Comparison of ENCODE assay signal across 8 cellular contexts in genomic region chr14:96797188-96797942, GRCh38. TPM values are rescaled to one million over a fixed set of nuclear protein-coding genes. Genes with fewer than 3 reads are reported as not detected.
DNase-seq lines count a peak whose midpoint lies in the region; ATAC-seq and TF ChIP-seq lines count a peak whose summit lies in the region.

VRK1 (plus strand) TSS chr14:96797382; CDS start chr14:96833472, 36,090 bp downstream.

- peak; percentile 97 for DNase-seq in GM06990 (ENCODE audit: extremely low read depth, insufficient read length)
- DNase-seq in NB4 (ENCODE audit: low read depth): peak; percentile 96
- peak; percentile 87 for DNase-seq in SK-N-DZ (ENCODE audit: low spot score)
- peak; percentile 96 for DNase-seq in activated naive CD4-positive, alpha-beta T cell treated with Interleukin-2 at 50 U/mL for 16 hours

- H3K27me3 ChIP-seq in GM06990 (replicated peaks; ENCODE audit: control insufficient read depth, insufficient read depth, low read length): no peaks in the 10 kb centered on the region
- no peaks in the 10 kb centered on the region for H3K27me3 ChIP-seq in gastroesophageal sphincter
- no peaks in the 10 kb centered on the region for H3K27me3 ChIP-seq in neutrophil

- WGBS in gastroesophageal sphincter (ENCODE audit: low coverage in 1 of 2), 2 donors: 0% methylated on average over 4 of the region's 95 CpGs; no CpG with 5 or more reads in 1 of the 2 donors

- ATAC-seq in HG02571 (IDR thresholded peaks at IDR 0.05; ENCODE audit: unreplicated experiment) (peak; percentile 97), gastroesophageal sphincter (peak; percentile 100)

- H3K4me1 ChIP-seq in gastroesophageal sphincter (peaks cover 4 to 15% (median 8%) of the 10 kb centered on the region in 3 donors), neutrophil (ENCODE audit: control insufficient read depth in 1 of 2, insufficient read depth in 1 of 2, low read depth in 1 of 2, low read length in 1 of 2) (peaks cover 56 to 66% of the 10 kb centered on the region in 2 experiments)

- H3K36me3 ChIP-seq in GM06990 (ENCODE audit: control insufficient read depth, insufficient read depth, low read length) (no peaks in the 10 kb centered on the region), gastroesophageal sphincter (no peaks in the 10 kb centered on the region), neutrophil (no peaks in the 10 kb centered on the region)

- no peak for TF ChIP-seq CTCF in GM06990 (IDR thresholded peaks at IDR 0.05; ENCODE audit: insufficient read depth, low read length, poor library complexity, severe bottlenecking)
- TF ChIP-seq CTCF in NB4 (IDR thresholded peaks at IDR 0.05; ENCODE audit: low read depth, low read length): no peak
- no peak for TF ChIP-seq CTCF in gastroesophageal sphincter (IDR thresholded peaks at IDR 0.05)
- no peak for TF ChIP-seq CTCF in neutrophil (IDR thresholded peaks at IDR 0.05)
- no peak for TF ChIP-seq CTCF in subcutaneous adipose tissue (IDR thresholded peaks at IDR 0.05; ENCODE audit: low read depth)

- TF ChIP-seq EP300 in gastroesophageal sphincter (IDR thresholded peaks at IDR 0.05): no peak

- TF ChIP-seq POLR2A in NB4 (IDR thresholded peaks at IDR 0.05; ENCODE audit: extremely low read depth, insufficient read length) (peak; percentile 77), gastroesophageal sphincter (IDR thresholded peaks at IDR 0.05) (no peak)

- H3K4me3 ChIP-seq in GM06990 (replicated peaks; ENCODE audit: low read depth, low read length) (peak within 1 kb of the TSS; percentile 83), NB4 (ENCODE audit: low read depth, low read length) (peak within 1 kb of the TSS; percentile 89), gastroesophageal sphincter (peak within 1 kb of the TSS; percentile 51 to 76), neutrophil (ENCODE audit: low read depth in 1 of 2, low read length in 1 of 2) (peak within 1 kb of the TSS; percentile 87 to 92)

- H3K27ac ChIP-seq in gastroesophageal sphincter (peak within 1 kb of the TSS in 3 of 4 donors; percentile 44 to 61 (median 55)), neutrophil (peak within 1 kb of the TSS; percentile 87)

- H3K9me3 ChIP-seq in gastroesophageal sphincter (no peaks in the 10 kb centered on the region), neutrophil (no peaks in the 10 kb centered on the region)

RNA-seq across cellular contexts. Expression of gene VRK1, which starts in this region (rescaled TPM):
- polyA plus RNA-seq in SK-N-DZ (2014; cell fraction: cytosol; rRNA removed): 47.2 and 52.0 TPM in 2 replicates
- 20.7 and 34.5 TPM in 2 replicates for polyA plus RNA-seq in SK-N-DZ (2014; cell fraction: nucleus; rRNA removed)
- total RNA-seq in gastroesophageal sphincter (10 to 100 TPM; 11.3 to 18.2 (median 16.7) TPM), subcutaneous adipose tissue (10 to 100 TPM; 13.6 to 16.5 (median 14.2) TPM)

Comparison
In these comparisons a context has a peak if more than half of its experiments do, and no peak if none do; other contexts are left out.
1. Peak in every context shown above with its lines: DNase-seq, ATAC-seq, H3K4me3 ChIP-seq and H3K27ac ChIP-seq.